In the genomic region with DNA sequence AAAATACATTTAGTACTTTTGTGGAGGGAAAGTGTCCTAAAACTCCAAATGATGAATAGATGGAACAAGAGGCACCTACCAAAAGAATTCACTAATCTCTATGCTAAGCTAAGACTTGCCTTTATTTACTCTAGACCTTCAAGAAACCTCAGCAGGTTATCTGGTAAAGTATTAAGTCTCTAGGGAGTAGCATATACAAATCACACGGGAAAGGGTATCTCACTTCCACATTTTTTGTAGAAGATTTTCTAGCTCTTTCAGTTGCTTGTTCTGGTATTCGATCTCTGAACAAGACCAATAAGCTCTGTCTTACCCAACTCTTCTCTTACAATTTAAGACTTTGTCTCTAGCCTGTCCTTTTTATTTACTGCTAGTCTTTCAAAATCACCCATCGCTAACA, we compare ENCODE assay signal across 17 cellular contexts.
"Had no signal": no experiment of that assay in that cellular context is flagged by ENCODE, and none has a peak within 500 bp of the region (broad histone marks: within the 10 kb centered on the region; RNA-seq: fewer than 3 reads in every experiment).

No MANE protein-coding gene starts in this region.

- DNase-seq: activated B cell treated with CpG ODN at 0.5 μM for 24 hours; activated CD4-positive, alpha-beta T cell treated with anti-CD3 and anti-CD28 coated beads, Interleukin-2, amount 10 ng/mL, durations not matched to agents 7 days and 5 days; activated CD8-positive, alpha-beta memory T cell treated with anti-CD3 and anti-CD28 coated beads for 24 hours; activated naive CD4-positive, alpha-beta T cell treated with Interleukin-2 at 50 U/mL for 16 hours; head of caudate nucleus; mammary epithelial cell; natural killer cell; psoas muscle; right lobe of liver; substantia nigra; transverse colon had no signal

- FAIRE-seq: astrocyte, colon, islet of Langerhans had no signal

- ATAC-seq: left lobe of liver; natural killer cell; psoas muscle; right lobe of liver; stimulated activated memory B cell treated with anti-CD40 and anti-IgM and Interleukin-4, amounts not matched to agents 10 μg/mL and 1 μg/mL and 100 μg/mL, for 72 hours had no signal

- H3K27me3 ChIP-seq: right lobe of liver had no signal

- H3K4me3 ChIP-seq: esophagus muscularis mucosa, psoas muscle, right lobe of liver, transverse colon had no signal

- H3K36me3 ChIP-seq: esophagus muscularis mucosa, right lobe of liver, transverse colon had no signal

- H3K27ac ChIP-seq: esophagus muscularis mucosa, psoas muscle, transverse colon had no signal

- H3K9me3 ChIP-seq: esophagus muscularis mucosa, psoas muscle, right lobe of liver, transverse colon had no signal

- H3K4me1 ChIP-seq: psoas muscle had no signal
